ENCODE assay signal across 1 cellular context in genomic region chr20:35718972-35719635, GRCh38.
TF ChIP-seq lines count a peak whose summit lies in the region.

No MANE protein-coding gene starts in this region.

TF ChIP-seq in GM12878, 131 proteins besides CTCF, POLR2A, EP300 and RAD21:
- TF ChIP-seq NBN (IDR thresholded peaks at IDR 0.05) (no peak), CUX1 (IDR thresholded peaks at IDR 0.05; ENCODE audit: insufficient replicate concordance, low read depth, low read length) (no peak), POLR2AphosphoS5 (IDR thresholded peaks at IDR 0.05; ENCODE audit: low read length) (peak; percentile 64), CREM (IDR thresholded peaks at IDR 0.05; ENCODE audit: low read depth) (no peak)
TF ChIP-seq in GM12878: peak in this region for 1.
